33 cellular contexts compared by ENCODE assay signal in genomic region chr2:10318345-10318744, GRCh38.
"Had no signal": no experiment of that assay in that cellular context is flagged by ENCODE, and none has a peak within 500 bp of the region (broad histone marks: within the 10 kb centered on the region; RNA-seq: fewer than 3 reads in every experiment).

No MANE protein-coding gene starts in this region.

- H3K27ac ChIP-seq: adrenal gland, body of pancreas, brain microvascular endothelial cell, breast epithelium, VCaP had no signal

- H3K27me3 Mint-ChIP-seq: activated B cell treated with CpG ODN at 0.5 μM for 24 hours; activated CD4-positive, alpha-beta memory T cell treated with anti-CD3 and anti-CD28 coated beads for 36 hours; activated CD4-positive, alpha-beta T cell treated with anti-CD3 and anti-CD28 coated beads, Interleukin-2, amount 10 ng/mL, durations not matched to agents 24 days and 14 days; activated CD8-positive, alpha-beta T cell treated with anti-CD3 and anti-CD28 coated beads for 36 hours; activated naive CD8-positive, alpha-beta T cell treated with anti-CD3 and anti-CD28 coated beads for 36 hours; activated T-helper 17 cell treated with anti-CD3 and anti-CD28 coated beads, Interleukin-2, amount 50 U/mL, for 72 hours had no signal

- DNase-seq: activated B cell treated with CpG ODN at 0.5 μM for 24 hours; activated CD4-positive, alpha-beta memory T cell treated with anti-CD3 and anti-CD28 coated beads for 36 hours; activated CD4-positive, alpha-beta T cell treated with anti-CD3 and anti-CD28 coated beads for 4 hours; activated CD4-positive, alpha-beta T cell treated with anti-CD3 and anti-CD28 coated beads, Interleukin-2, amount 10 ng/mL, durations not matched to agents 24 days and 14 days; activated CD4-positive, alpha-beta T cell treated with anti-CD3 and anti-CD28 coated beads, Interleukin-2, amount 50 U/mL, for 1 hour; activated CD4-positive, alpha-beta T cell treated with anti-CD3 and anti-CD28 coated beads, Interleukin-2, amount 50 U/mL, for 4 hours; activated CD4-positive, CD25-positive, alpha-beta regulatory T cell treated with anti-CD3 and anti-CD28 coated beads, Interleukin-2, amount 50 U/mL, for 72 hours; activated CD8-positive, alpha-beta memory T cell treated with anti-CD3 and anti-CD28 coated beads, Interleukin-2, amount 50 U/mL, for 4 hours; activated CD8-positive, alpha-beta T cell treated with anti-CD3 and anti-CD28 coated beads for 36 hours; activated effector memory CD4-positive, alpha-beta T cell treated with anti-CD3 and anti-CD28 coated beads, Interleukin-2, amount 50 U/mL, for 16 hours; activated gamma-delta T cell treated with Interleukin-2 at 50 U/mL for 16 hours; activated naive CD4-positive, alpha-beta T cell; activated naive CD4-positive, alpha-beta T cell treated with anti-CD3 and anti-CD28 coated beads for 36 hours; activated naive CD4-positive, alpha-beta T cell treated with anti-CD3 and anti-CD28 coated beads, Interleukin-2, amount 50 U/mL, for 16 hours; activated naive CD8-positive, alpha-beta T cell treated with anti-CD3 and anti-CD28 coated beads for 36 hours; activated T-cell treated with anti-CD3 and anti-CD28 coated beads for 4 hours; activated T-cell treated with anti-CD3 and anti-CD28 coated beads, Interleukin-2, amount 50 U/mL, for 1 hour; activated T-cell treated with anti-CD3 and anti-CD28 coated beads, Interleukin-2, amount 50 U/mL, for 4 hours; activated T-cell treated with anti-CD3 and anti-CD28 coated beads, Interleukin-2, amount 50 U/mL, for 72 hours; adrenal gland; amniotic stem cell; body of pancreas; brain microvascular endothelial cell; central memory CD4-positive, alpha-beta T cell; T-helper 2 cell; T-helper 9 cell had no signal

- H3K9me3 ChIP-seq: adrenal gland, body of pancreas, breast epithelium had no signal

- ATAC-seq: activated CD8-positive, alpha-beta T cell treated with anti-CD3 and anti-CD28 coated beads for 36 hours; activated naive CD4-positive, alpha-beta T cell treated with anti-CD3 and anti-CD28 coated beads, Interleukin-2, amount 50 U/mL, for 72 hours; activated T-cell treated with anti-CD3 and anti-CD28 coated beads, Interleukin-2, amount 50 U/mL, for 4 hours; activated T-cell treated with anti-CD3 and anti-CD28 coated beads, Interleukin-2, amount 50 U/mL, for 72 hours; activated T-helper 17 cell treated with anti-CD3 and anti-CD28 coated beads, Interleukin-2, amount 50 U/mL, for 72 hours; body of pancreas had no signal

- H3K9me3 Mint-ChIP-seq: activated B cell treated with CpG ODN at 0.5 μM for 24 hours; activated CD4-positive, alpha-beta memory T cell treated with anti-CD3 and anti-CD28 coated beads for 36 hours; activated CD4-positive, alpha-beta T cell treated with anti-CD3 and anti-CD28 coated beads, Interleukin-2, amount 10 ng/mL, durations not matched to agents 24 days and 14 days; activated T-cell treated with anti-CD3 and anti-CD28 coated beads, Interleukin-2, amount 50 U/mL, for 4 hours; activated T-cell treated with anti-CD3 and anti-CD28 coated beads, Interleukin-2, amount 50 U/mL, for 72 hours; activated T-helper 1 cell treated with anti-CD3 and anti-CD28 coated beads, Interleukin-12 subunit alpha, Interleukin-12 subunit beta, Interleukin-2, Interleukin-4 antibody, amounts not matched to agents 30 ng/mL and 10 ng/mL and 1 ng/mL, durations not matched to agents 14 hours and 24 hours and 36 hours; activated T-helper 17 cell treated with anti-CD3 and anti-CD28 coated beads, Interleukin-2, amount 50 U/mL, for 72 hours; T-helper 1 cell treated with Interleukin-12 subunit alpha and Interleukin-12 subunit beta and Interleukin-4 antibody, amounts not matched to agents 30 μg/mL and 1 μg/mL, for 36 hours; T-helper 2 cell treated with Interferon-gamma antibody and Interleukin-4, amounts not matched to agents 5 μg/mL and 100 μg/mL, for 36 hours had no signal

- H3K4me3 Mint-ChIP-seq: activated B cell treated with CpG ODN at 0.5 μM for 24 hours; activated CD4-positive, alpha-beta memory T cell treated with anti-CD3 and anti-CD28 coated beads for 36 hours; activated CD4-positive, alpha-beta T cell treated with anti-CD3 and anti-CD28 coated beads, Interleukin-2, amount 10 ng/mL, durations not matched to agents 24 days and 14 days; activated CD8-positive, alpha-beta T cell treated with anti-CD3 and anti-CD28 coated beads for 36 hours; activated naive CD4-positive, alpha-beta T cell treated with anti-CD3 and anti-CD28 coated beads for 36 hours; activated naive CD8-positive, alpha-beta T cell treated with anti-CD3 and anti-CD28 coated beads for 36 hours; activated T-cell treated with anti-CD3 and anti-CD28 coated beads, Interleukin-2, amount 50 U/mL, for 4 hours; activated T-cell treated with anti-CD3 and anti-CD28 coated beads, Interleukin-2, amount 50 U/mL, for 72 hours; activated T-helper 1 cell treated with anti-CD3 and anti-CD28 coated beads, Interleukin-12 subunit alpha, Interleukin-12 subunit beta, Interleukin-2, Interleukin-4 antibody, amounts not matched to agents 30 ng/mL and 10 ng/mL and 1 ng/mL, durations not matched to agents 14 hours and 24 hours and 36 hours; activated T-helper 17 cell treated with anti-CD3 and anti-CD28 coated beads, Interleukin-2, amount 50 U/mL, for 72 hours; T-helper 1 cell treated with Interleukin-12 subunit alpha and Interleukin-12 subunit beta and Interleukin-4 antibody, amounts not matched to agents 30 μg/mL and 1 μg/mL, for 36 hours; T-helper 2 cell treated with Interferon-gamma antibody and Interleukin-4, amounts not matched to agents 5 μg/mL and 100 μg/mL, for 36 hours had no signal

- H3K27ac Mint-ChIP-seq: activated B cell treated with CpG ODN at 0.5 μM for 24 hours; activated CD4-positive, alpha-beta memory T cell treated with anti-CD3 and anti-CD28 coated beads for 36 hours; activated CD4-positive, alpha-beta T cell treated with anti-CD3 and anti-CD28 coated beads, Interleukin-2, amount 10 ng/mL, durations not matched to agents 24 days and 14 days; activated CD8-positive, alpha-beta T cell treated with anti-CD3 and anti-CD28 coated beads for 36 hours; activated naive CD4-positive, alpha-beta T cell treated with anti-CD3 and anti-CD28 coated beads for 36 hours; activated naive CD4-positive, alpha-beta T cell treated with anti-CD3 and anti-CD28 coated beads, Interleukin-2, amount 50 U/mL, for 72 hours; activated naive CD8-positive, alpha-beta T cell treated with anti-CD3 and anti-CD28 coated beads for 36 hours; activated T-cell treated with anti-CD3 and anti-CD28 coated beads, Interleukin-2, amount 50 U/mL, for 72 hours; activated T-helper 1 cell treated with anti-CD3 and anti-CD28 coated beads, Interleukin-12 subunit alpha, Interleukin-12 subunit beta, Interleukin-2, Interleukin-4 antibody, amounts not matched to agents 30 ng/mL and 10 ng/mL and 1 ng/mL, durations not matched to agents 14 hours and 24 hours and 36 hours; T-helper 1 cell treated with Interleukin-12 subunit alpha and Interleukin-12 subunit beta and Interleukin-4 antibody, amounts not matched to agents 30 μg/mL and 1 μg/mL, for 36 hours; T-helper 2 cell treated with Interferon-gamma antibody and Interleukin-4, amounts not matched to agents 5 μg/mL and 100 μg/mL, for 36 hours had no signal

- H3K27me3 ChIP-seq: adrenal gland, body of pancreas, brain microvascular endothelial cell, breast epithelium had no signal
